Comparison of ENCODE assay signal across 21 cellular contexts in genomic region chr12:67925551-67925950, GRCh38.
DNase-seq lines count a peak whose midpoint lies in the region; ATAC-seq and TF ChIP-seq lines count a peak whose summit lies in the region.
"Had no signal": no experiment of that assay in that cellular context is flagged by ENCODE, and none has a peak within 500 bp of the region (broad histone marks: within the 10 kb centered on the region; RNA-seq: fewer than 3 reads in every experiment).

No MANE protein-coding gene starts in this region.

- POLR2A ChIA-PET in HEK293T (lab: Yijun Ruan, JAX): no interaction called here

- 79% methylated on average over 3 of the region's 3 CpGs for WGBS in esophagus muscularis mucosa

- no peaks in the 10 kb centered on the region for H3K9me3 ChIP-seq in DND-41 (ENCODE audit: insufficient read depth, low read length, severe bottlenecking)
- H3K9me3 ChIP-seq in SK-N-MC (ENCODE audit: low read depth, low read length): no peaks in the 10 kb centered on the region
- no peaks in the 10 kb centered on the region for H3K9me3 ChIP-seq in esophagus muscularis mucosa
- H3K9me3 ChIP-seq: BLaER1, HAP-1 had no signal

- H3K36me3 ChIP-seq in DND-41 (ENCODE audit: insufficient read depth, low read length): no peaks in the 10 kb centered on the region
- H3K36me3 ChIP-seq in SK-N-MC (ENCODE audit: insufficient read depth, low read length): no peaks in the 10 kb centered on the region
- H3K36me3 ChIP-seq in esophagus muscularis mucosa: no peaks in the 10 kb centered on the region
- H3K36me3 ChIP-seq: BLaER1, HAP-1 had no signal

- H3K4me2 ChIP-seq in DND-41 (ENCODE audit: insufficient read depth, low read length): no peak overlapping the region
- H3K4me2 ChIP-seq: BLaER1, GM23338, KMS-11 had no signal

- H3K9ac ChIP-seq in DND-41 (ENCODE audit: low read depth, low read length) (no peak overlapping the region), SK-N-MC (ENCODE audit: insufficient read length) (no peak overlapping the region)
- H3K9ac ChIP-seq: BLaER1, KMS-11 had no signal

- H3K27me3 ChIP-seq in DND-41 (ENCODE audit: insufficient read depth, low read length, poor library complexity): no peaks in the 10 kb centered on the region
- H3K27me3 ChIP-seq in esophagus muscularis mucosa: no peaks in the 10 kb centered on the region
- H3K27me3 ChIP-seq: BLaER1 had no signal

- CTCF ChIA-PET in HEK293T (lab: Yijun Ruan, JAX): interaction anchor here (0.9 kb wide), 1 partner anchor 17 kb away, joined by 3 read pairs; no protein-coding TSS in a partner anchor

- peak; percentile 33; the same call in 1 of the 3 replicates for ATAC-seq in DND-41 (ENCODE audit: insufficient read depth, low read depth)
- ATAC-seq: GM23338, Panc1 had no signal

- H3K27ac ChIP-seq in DND-41 (ENCODE audit: low read length) (no peak overlapping the region), SK-N-MC (no peak overlapping the region), esophagus muscularis mucosa (replicated peaks in 1 of 4) (no peak overlapping the region)
- H3K27ac ChIP-seq: BLaER1, HL-60, KMS-11 had no signal

- no peaks in the 10 kb centered on the region for H3K79me2 ChIP-seq in DND-41 (ENCODE audit: insufficient read depth, low read length)

- H4K20me1 ChIP-seq in DND-41 (ENCODE audit: insufficient read depth, low read length): no peaks in the 10 kb centered on the region
- H4K20me1 ChIP-seq: BLaER1 had no signal

- no peak for TF ChIP-seq EP300 in esophagus muscularis mucosa (IDR thresholded peaks at IDR 0.05)

- DNase-seq in DND-41 (no peak), M059J (ENCODE audit: low read depth) (peak; percentile 69), SK-N-MC (ENCODE audit: low read depth, low spot score) (peak; percentile 50), non-pigmented ciliary epithelial cell (ENCODE audit: low read depth) (peak; percentile 24), esophagus muscularis mucosa (ENCODE audit: extremely low spot score) (no peak), HEK293T (ENCODE audit: extremely low spot score) (no peak), epidermal melanocyte (ENCODE audit: insufficient read length, low spot score) (no peak)
- DNase-seq: CD4-positive, CD25-positive, alpha-beta regulatory T cell; GF-D8; NCI-H1092 treated with DMSO at 0.1 percent for 48 hours; NCI-H1436; NCI-H187 treated with DMSO at 0.1 percent for 48 hours; NCI-H2171 treated with DMSO at 0.1 percent for 48 hours; NCI-H524; SHP77 treated with DMSO at 0.1 percent for 48 hours had no signal

- H3K4me3 ChIP-seq in DND-41 (ENCODE audit: low read depth in 1 of 2, low read length in 2 of 2): no peak overlapping the region
- H3K4me3 ChIP-seq in SK-N-MC: no peak overlapping the region
- no peak overlapping the region for H3K4me3 ChIP-seq in esophagus muscularis mucosa
- H3K4me3 ChIP-seq: BLaER1, GM23338, HAP-1 had no signal

- intact Hi-C loops in esophagus muscularis mucosa (cut with DNase I): no loop called here

- TF ChIP-seq CTCF in DND-41 (IDR thresholded peaks at IDR 0.05; ENCODE audit: borderline replicate concordance, extremely low read depth, low read length, poor library complexity, severe bottlenecking) (no peak), esophagus muscularis mucosa (IDR thresholded peaks at IDR 0.05) (no peak)

- no peak overlapping the region for H2AFZ ChIP-seq in DND-41 (ENCODE audit: low read depth, low read length)
- H2AFZ ChIP-seq: GM23338 had no signal

- H3K4me1 ChIP-seq in DND-41 (ENCODE audit: insufficient read depth, low read length): peaks cover 3% of the 10 kb centered on the region; the same call in 1 of the 2 replicates
- peaks cover 3 to 14% (median 8%) of the 10 kb centered on the region in 4 donors for H3K4me1 ChIP-seq in esophagus muscularis mucosa
- H3K4me1 ChIP-seq: BLaER1, HAP-1 had no signal

- TF ChIP-seq POLR2A in esophagus muscularis mucosa (IDR thresholded peaks at IDR 0.05; ENCODE audit: low read depth): no peak

TF ChIP-seq in HEK293T, 16 proteins besides CTCF, POLR2A, EP300 and RAD21:
- no peak for TF ChIP-seq TARDBP (IDR thresholded peaks at IDR 0.05)
- TF ChIP-seq HDGF (IDR thresholded peaks at IDR 0.05; ENCODE audit: borderline replicate concordance): no peak
- TF ChIP-seq L3MBTL2 (conservative IDR thresholded peaks at IDR 0.05): no peak
- TF ChIP-seq FOXK2 (IDR thresholded peaks at IDR 0.05): no peak
- TF ChIP-seq CTBP1 (IDR thresholded peaks at IDR 0.05; ENCODE audit: borderline replicate concordance): no peak
- no peak for TF ChIP-seq ELF4 (IDR thresholded peaks at IDR 0.05)
- no peak for TF ChIP-seq ARNT (IDR thresholded peaks at IDR 0.05)
- no peak for TF ChIP-seq FOXA1 (IDR thresholded peaks at IDR 0.05)
- TF ChIP-seq FOXM1 (IDR thresholded peaks at IDR 0.05; ENCODE audit: borderline replicate concordance): no peak
- TF ChIP-seq PKNOX1 (IDR thresholded peaks at IDR 0.05): no peak
- no peak for TF ChIP-seq BHLHE40 (IDR thresholded peaks at IDR 0.05; ENCODE audit: borderline replicate concordance)
- TF ChIP-seq LEF1 (IDR thresholded peaks at IDR 0.05; ENCODE audit: borderline replicate concordance): no peak
- no peak for TF ChIP-seq ZNF384 (IDR thresholded peaks at IDR 0.05)
- no peak for TF ChIP-seq SP1 (IDR thresholded peaks at IDR 0.05)
- TF ChIP-seq NFRKB (IDR thresholded peaks at IDR 0.05): no peak
- no peak for TF ChIP-seq SUZ12 (IDR thresholded peaks at IDR 0.05)

Comparison
In these comparisons a context has a peak if more than half of its experiments do, and no peak if none do; other contexts are left out.
1. DNase-seq: peak in M059J (single experiment), SK-N-MC (single experiment) and non-pigmented ciliary epithelial cell (single experiment); none in DND-41 (single experiment), esophagus muscularis mucosa (single experiment), HEK293T (single experiment) and epidermal melanocyte (single experiment).